In the genomic region with DNA sequence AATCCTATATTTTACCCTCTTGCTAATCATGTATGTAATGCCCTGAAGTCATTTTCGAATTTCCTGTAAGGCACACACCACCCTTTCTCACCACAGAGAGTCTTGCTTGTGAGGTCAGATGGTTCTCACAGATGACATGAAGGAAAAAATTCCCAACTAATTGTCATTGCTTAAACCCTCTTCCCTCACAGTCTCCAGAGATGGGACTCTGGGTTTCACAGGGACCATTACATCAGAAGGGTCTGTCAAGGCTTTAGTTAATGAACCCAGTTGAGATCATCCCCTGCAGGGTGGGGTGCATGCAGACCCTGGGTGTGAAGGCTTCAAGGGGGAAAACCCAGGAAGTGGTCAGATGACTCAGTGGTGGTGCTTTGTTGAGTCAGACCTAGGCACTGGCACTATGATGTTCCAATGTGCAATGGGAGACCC, we compare ENCODE assay signal across 8 cellular contexts.
DNase-seq lines count a peak whose midpoint lies in the region; ATAC-seq and TF ChIP-seq lines count a peak whose summit lies in the region.

No MANE protein-coding gene starts in this region.

- TF ChIP-seq CTCF in HFF-Myc (IDR thresholded peaks at IDR 0.05; ENCODE audit: low read depth, low read length, missing control alignments) (no peak), PC-9 (conservative IDR thresholded peaks at IDR 0.05) (no peak)

- POLR2A ChIA-PET in PC-9 (lab: Charles Lee; ENCODE audit: unreplicated experiment), result no interaction called here

- BruUV-seq in PC-9 (replicated peaks; lab: Mats Ljungman, UMichigan), result no TSS peak

- no peaks in the 10 kb centered on the region for H3K9me3 ChIP-seq in SK-N-MC (ENCODE audit: low read depth, low read length)
- H3K9me3 ChIP-seq in PC-9 (ENCODE audit: insufficient read depth, low read depth), result no peaks in the 10 kb centered on the region

- DNase-seq in HFF-Myc (ENCODE audit: extremely low read depth, low read depth), result peak; percentile 27
- peak; percentile 16 for DNase-seq in SK-N-MC (ENCODE audit: low read depth, low spot score)
- peak; percentile 68 for DNase-seq in iris pigment epithelial cell (ENCODE audit: low read depth)
- DNase-seq in pons (ENCODE audit: low spot score), result no peak
- DNase-seq in PC-9, result no peak
- no peak for DNase-seq in caudate nucleus (lab: John Stamatoyannopoulos, UW)
- no peak for DNase-seq in GM19238 (ENCODE audit: insufficient read length, low spot score)

- intact Hi-C loops in PC-9 (cut with micrococcal nuclease; ENCODE audit: unreplicated experiment), result no loop called here

- H3K9me2 ChIP-seq in PC-9 (ENCODE audit: insufficient read depth), result no peaks in the 10 kb centered on the region

- H4K20me1 ChIP-seq in PC-9 (ENCODE audit: insufficient read depth), result no peaks in the 10 kb centered on the region

- H3K9ac ChIP-seq in SK-N-MC (ENCODE audit: insufficient read length), result no peak overlapping the region

- no peaks in the 10 kb centered on the region for H3K79me2 ChIP-seq in PC-9 (ENCODE audit: low read depth)

- no peak overlapping the region for H3K4me2 ChIP-seq in PC-9

- no peak overlapping the region for H2AFZ ChIP-seq in PC-9

- CTCF ChIA-PET in PC-9 (lab: Charles Lee), result no interaction called here

- ATAC-seq in GM18498 (IDR thresholded peaks at IDR 0.05; ENCODE audit: unreplicated experiment), result peak; percentile 85

- H3K36me3 ChIP-seq in SK-N-MC (ENCODE audit: insufficient read depth, low read length) (no peaks in the 10 kb centered on the region), PC-9 (ENCODE audit: low read depth) (no peaks in the 10 kb centered on the region)

- H3K27me3 ChIP-seq in PC-9 (ENCODE audit: insufficient read depth, low read depth), result peaks cover 16% of the 10 kb centered on the region; the same call in 1 of the 2 replicates

- no peak overlapping the region for H3K27ac ChIP-seq in SK-N-MC
- H3K27ac ChIP-seq in PC-9, result no peak overlapping the region
- no peak overlapping the region for H3K27ac ChIP-seq in caudate nucleus (ENCODE audit: low read depth, low read length)

- no peak overlapping the region for H3K4me3 ChIP-seq in HFF-Myc (replicated peaks; ENCODE audit: low read depth, low read length)
- no peak overlapping the region for H3K4me3 ChIP-seq in SK-N-MC
- no peak overlapping the region for H3K4me3 ChIP-seq in PC-9

- H3F3A ChIP-seq in PC-9 (ENCODE audit: insufficient read depth, low read depth), result no peaks in the 10 kb centered on the region

- no peaks in the 10 kb centered on the region for H3K4me1 ChIP-seq in PC-9 (replicated peaks; ENCODE audit: insufficient read depth)

Comparison
In these comparisons a context has a peak if more than half of its experiments do, and no peak if none do; other contexts are left out.
1. DNase-seq: peak in HFF-Myc (single experiment), SK-N-MC (single experiment) and iris pigment epithelial cell (single experiment); none in pons (single experiment), PC-9 (0 of 2), caudate nucleus (0 of 61) and GM19238 (single experiment).